8 cellular contexts compared by ENCODE assay signal in the genomic region with DNA sequence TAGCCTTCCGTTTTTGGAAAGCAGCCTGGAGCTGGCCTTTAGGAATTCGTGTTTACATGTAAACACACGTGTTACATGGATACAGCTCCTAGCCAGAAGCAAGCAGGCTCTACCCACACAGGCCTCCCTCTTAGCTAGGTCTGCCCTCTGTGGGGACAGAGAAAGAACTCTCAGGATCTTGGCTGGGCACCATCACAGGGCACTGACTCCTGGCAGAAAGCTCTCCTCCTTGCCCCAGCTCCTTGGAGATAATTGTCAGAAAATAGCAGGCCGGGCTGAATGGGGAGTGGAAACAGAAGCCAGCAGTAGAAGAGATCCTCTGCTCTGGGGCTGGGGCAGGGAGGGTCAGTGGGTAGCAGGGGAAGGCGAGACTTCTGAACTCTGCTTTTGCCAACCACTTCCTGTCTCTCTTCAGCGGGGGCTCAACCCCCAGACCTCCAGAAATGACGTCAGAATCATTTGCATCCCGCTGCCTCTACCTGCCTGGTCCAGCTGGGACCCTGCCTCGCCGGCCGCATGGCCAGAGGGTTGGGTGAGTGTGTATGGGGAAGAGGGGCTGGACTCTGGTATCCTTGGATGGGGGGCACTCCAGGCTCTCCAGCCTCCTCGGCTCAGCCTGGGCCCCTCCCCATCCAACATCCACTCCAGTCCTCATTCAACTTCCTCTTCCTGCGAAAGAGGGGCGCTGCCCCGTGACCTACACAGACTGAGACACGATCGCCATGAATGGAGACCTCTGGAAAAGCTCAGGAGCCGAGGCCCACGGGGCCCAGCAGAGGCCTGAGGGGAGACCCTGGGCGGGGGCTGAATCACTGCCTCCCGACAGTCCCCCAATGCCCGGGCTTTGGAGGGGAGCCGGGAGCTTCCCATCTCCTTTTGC. TPM values are rescaled to one million over a fixed set of nuclear protein-coding genes. Genes with fewer than 3 reads are reported as not detected.
DNase-seq lines count a peak whose midpoint lies in the region; ATAC-seq and TF ChIP-seq lines count a peak whose summit lies in the region.

No MANE protein-coding gene starts in this region.

- no peak overlapping the region for H4K91ac ChIP-seq in trophoblast cell (ENCODE audit: low read depth, low read length)

- H4K8ac ChIP-seq in trophoblast cell (ENCODE audit: low read depth, low read length): no peak overlapping the region

- H2AFZ ChIP-seq in OCI-LY3 (ENCODE audit: low read depth, low read length) (peak overlapping the region; percentile 49; the same call in 1 of the 2 replicates), trophoblast cell (ENCODE audit: insufficient read depth, low read length, poor library complexity) (peak overlapping the region; percentile 1)

- H3K4me1 ChIP-seq in OCI-LY3 (ENCODE audit: low read length): peaks cover 26% of the 10 kb centered on the region
- H3K4me1 ChIP-seq in trophoblast cell (ENCODE audit: control insufficient read depth in 1 of 2, insufficient read depth in 2 of 2, low read length in 2 of 2): no peaks in the 10 kb centered on the region

- peak overlapping the region; percentile 92 for H3K4me3 ChIP-seq in OCI-LY3 (ENCODE audit: low read length)
- H3K4me3 ChIP-seq in fibroblast of mammary gland (ENCODE audit: control insufficient read depth, low read depth, low read length): peak overlapping the region; percentile 76
- H3K4me3 ChIP-seq in trophoblast cell (ENCODE audit: low read depth, low read length): no peak overlapping the region

- H3K9me3 ChIP-seq in OCI-LY3 (ENCODE audit: insufficient read depth, low read length) (no peaks in the 10 kb centered on the region), trophoblast cell (ENCODE audit: insufficient read depth, low read depth, low read length) (peaks cover 11% of the 10 kb centered on the region)

- no peak overlapping the region for H3K18ac ChIP-seq in trophoblast cell (ENCODE audit: low read length)

- TF ChIP-seq CTCF in OCI-LY3 (IDR thresholded peaks at IDR 0.05; ENCODE audit: low read depth, low read length) (no peak), fibroblast of mammary gland (conservative IDR thresholded peaks at IDR 0.05; ENCODE audit: control insufficient read depth, insufficient read depth, low read depth, low read length) (no peak)

- H2AK5ac ChIP-seq in trophoblast cell (ENCODE audit: low read length): no peak overlapping the region

- DNase-seq in fibroblast of mammary gland (ENCODE audit: low read depth) (peak; percentile 66), trophoblast cell (no peak), midbrain (lab: John Stamatoyannopoulos, UW) (no peak), SHP77 treated with DMSO at 0.1 percent for 48 hours (lab: John Stamatoyannopoulos, UW) (no peak), SKM-1 (lab: John Stamatoyannopoulos, UW; ENCODE audit: unreplicated experiment) (no peak)

- no peak overlapping the region for H4K12ac ChIP-seq in trophoblast cell (ENCODE audit: low read depth, low read length)

- no peak overlapping the region for H2BK120ac ChIP-seq in trophoblast cell (ENCODE audit: insufficient read depth, low read length, poor library complexity)

- peak overlapping the region; percentile 100 for H3K9ac ChIP-seq in OCI-LY3 (ENCODE audit: low read length)
- H3K9ac ChIP-seq in trophoblast cell (ENCODE audit: low read length): no peak overlapping the region

- H2BK12ac ChIP-seq in trophoblast cell (ENCODE audit: low read length): no peak overlapping the region

- peak; percentile 47 for ATAC-seq in GM18519 (IDR thresholded peaks at IDR 0.05; ENCODE audit: low FRiP score, unreplicated experiment)
- peak; percentile 65 for ATAC-seq in HG02571 (IDR thresholded peaks at IDR 0.05; ENCODE audit: unreplicated experiment)

- H3K27ac ChIP-seq in OCI-LY3 (ENCODE audit: low read length): peak overlapping the region; percentile 89
- no peak overlapping the region for H3K27ac ChIP-seq in trophoblast cell (ENCODE audit: low read depth, low read length)

- H3K23ac ChIP-seq in trophoblast cell (ENCODE audit: low read length): no peak overlapping the region

- H3K79me2 ChIP-seq in OCI-LY3 (ENCODE audit: low read length) (peaks cover 21% of the 10 kb centered on the region), trophoblast cell (ENCODE audit: control insufficient read depth, insufficient read depth, low read length, poor library complexity) (no peaks in the 10 kb centered on the region)

- H3K36me3 ChIP-seq in OCI-LY3 (replicated peaks; ENCODE audit: low read depth, low read length) (peaks cover 15% of the 10 kb centered on the region), trophoblast cell (ENCODE audit: control insufficient read depth in 1 of 2, insufficient read depth in 2 of 2, low read length in 2 of 2) (no peaks in the 10 kb centered on the region)

- no peak overlapping the region for H3K14ac ChIP-seq in trophoblast cell (ENCODE audit: low read length)

- H3K4me2 ChIP-seq in OCI-LY3 (ENCODE audit: low read length): peak overlapping the region; percentile 71
- peak overlapping the region; percentile 21 for H3K4me2 ChIP-seq in trophoblast cell (ENCODE audit: low read length)

- H4K20me1 ChIP-seq in OCI-LY3 (ENCODE audit: insufficient read depth, low read length): no peaks in the 10 kb centered on the region

- H3K4ac ChIP-seq in trophoblast cell (ENCODE audit: low read depth, low read length): no peak overlapping the region

- H2BK5ac ChIP-seq in trophoblast cell (ENCODE audit: low read depth, low read length, poor library complexity): no peak overlapping the region

- no peaks in the 10 kb centered on the region for H3K79me1 ChIP-seq in trophoblast cell (ENCODE audit: low read length)

- no CpG with 5 or more reads among the region's 23 CpGs for WGBS in trophoblast cell (ENCODE audit: extremely low coverage, insufficient coverage, insufficient read length)

- H3K27me3 ChIP-seq in OCI-LY3 (ENCODE audit: low read depth, low read length): no peaks in the 10 kb centered on the region
- H3K27me3 ChIP-seq in trophoblast cell (ENCODE audit: insufficient read depth, low read length): peaks cover 84% of the 10 kb centered on the region

RNA-seq across cellular contexts. Expression of gene HOXC4, which starts 0.7 kb away (rescaled TPM):
- polyA plus RNA-seq in trophoblast cell (2013): 0.10 and 0.14 TPM in 2 replicates

RNA-seq across cellular contexts. Expression of gene HOXC5, which starts 20.1 kb away (rescaled TPM):
- not detected in 2 replicates for polyA plus RNA-seq in trophoblast cell (2013)

RNA-seq across cellular contexts. Expression of gene HOXC6, which starts 24.7 kb away (rescaled TPM):
- 0.10 and 0.25 TPM in 2 replicates for polyA plus RNA-seq in trophoblast cell (2013)

RNA-seq across cellular contexts. Expression of gene HOXC8, which starts 44.2 kb away (rescaled TPM):
- polyA plus RNA-seq in trophoblast cell (2013): 0.05 and 0.06 TPM in 2 replicates

RNA-seq across cellular contexts. Expression of gene HOXC9, which starts 53.0 kb away (rescaled TPM):
- polyA plus RNA-seq in trophoblast cell (2013): 0.03 TPM in 1 of 2 replicates, not detected in the other
